ENCODE assay signal across 10 cellular contexts in the genomic region with DNA sequence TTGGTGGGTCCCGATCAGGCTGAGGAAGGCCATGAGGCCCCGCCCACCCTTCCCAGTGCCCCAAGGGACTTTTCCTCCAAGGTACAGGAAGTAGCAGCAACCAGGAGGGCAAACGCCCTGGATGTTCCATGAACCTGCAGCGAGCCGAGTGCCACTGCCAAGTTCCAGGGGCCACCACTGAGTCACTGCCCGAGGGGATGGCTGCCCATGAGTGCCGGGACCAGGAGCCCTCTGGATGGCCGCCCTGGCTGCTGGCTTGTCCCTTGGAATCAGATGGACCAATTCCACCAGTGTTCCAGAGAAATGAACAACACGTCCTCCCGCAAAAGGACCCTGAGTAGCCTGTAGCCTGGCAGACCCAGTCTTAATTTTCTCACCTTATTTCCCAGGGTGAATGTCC.
A peak's percentile ranks its signal among the peaks of the same experiment; 100 is the strongest.
DNase-seq lines count a peak whose midpoint lies in the region; ATAC-seq and TF ChIP-seq lines count a peak whose summit lies in the region.
"Had no signal": no experiment of that assay in that cellular context is flagged by ENCODE, and none has a peak within 500 bp of the region (broad histone marks: within the 10 kb centered on the region; RNA-seq: fewer than 3 reads in every experiment).

No MANE protein-coding gene starts in this region.

- no peak overlapping the region for H3K27ac Mint-ChIP-seq in activated naive CD8-positive, alpha-beta T cell treated with anti-CD3 and anti-CD28 coated beads for 36 hours

- peaks cover 0 to 31% (median 17%) of the 10 kb centered on the region in 4 donors for H3K36me3 ChIP-seq in stomach

- peaks cover 37 to 84% (median 68%) of the 10 kb centered on the region in 4 donors for H3K4me1 ChIP-seq in stomach

- 68 to 86% (median 78%) methylated on average over 2 to 10 of the region's 10 CpGs for WGBS in stomach, 5 donors

- no peaks in the 10 kb centered on the region for H3K27me3 ChIP-seq in dorsolateral prefrontal cortex
- no peaks in the 10 kb centered on the region for H3K27me3 ChIP-seq in stomach

- H3K9me3 Mint-ChIP-seq in activated naive CD8-positive, alpha-beta T cell treated with anti-CD3 and anti-CD28 coated beads for 36 hours = no peaks in the 10 kb centered on the region

- no peaks in the 10 kb centered on the region for H3K4me1 Mint-ChIP-seq in activated naive CD8-positive, alpha-beta T cell treated with anti-CD3 and anti-CD28 coated beads for 36 hours

- no peaks in the 10 kb centered on the region for H3K36me3 Mint-ChIP-seq in activated naive CD8-positive, alpha-beta T cell treated with anti-CD3 and anti-CD28 coated beads for 36 hours

- H3K4me3 Mint-ChIP-seq in activated naive CD8-positive, alpha-beta T cell treated with anti-CD3 and anti-CD28 coated beads for 36 hours = no peak overlapping the region

- no peak for TF ChIP-seq POLR2A in stomach (IDR thresholded peaks at IDR 0.05)

- no peak for TF ChIP-seq CTCF in dorsolateral prefrontal cortex (IDR thresholded peaks at IDR 0.05 in 54 of 56, conservative IDR thresholded peaks at IDR 0.05 in 2 of 56; ENCODE audit: low read depth in 1 of 56, partially characterized antibody in 56 of 56)
- TF ChIP-seq CTCF in stomach (IDR thresholded peaks at IDR 0.05) = no peak

- H3K4me3 ChIP-seq in dorsolateral prefrontal cortex = peak overlapping the region in 5 of 59 donors; percentile 12 to 31 (median 15)
- no peak overlapping the region for H3K4me3 ChIP-seq in stomach

- intact Hi-C loops in dorsolateral prefrontal cortex (cut with DNase I) (no loop called here), stomach (cut with DNase I; ENCODE audit: low total_unique reads) (no loop called here)

- H3K9me3 ChIP-seq in stomach = no peaks in the 10 kb centered on the region

- H3K27ac ChIP-seq in dorsolateral prefrontal cortex = peak overlapping the region in 56 of 59 donors; percentile 8 to 88 (median 74)
- peak overlapping the region; percentile 9 to 72 (median 61) for H3K27ac ChIP-seq in stomach

- DNase-seq in Ammon's horn (ENCODE audit: low spot score) (peak; percentile 49), dorsolateral prefrontal cortex (peak in 2 of 10 donors; percentile 55 to 71), medulla oblongata (ENCODE audit: extremely low spot score) (peak; percentile 63), stomach (no peak), foreskin melanocyte (no peak), ureter (ENCODE audit: low spot score) (no peak)
- DNase-seq in activated naive CD8-positive, alpha-beta T cell treated with anti-CD3 and anti-CD28 coated beads for 36 hours = no peak
- DNase-seq: activated naive CD4-positive, alpha-beta T cell treated with Interleukin-2 at 50 U/mL for 16 hours; stimulated activated CD4-positive, alpha-beta T cell treated with anti-CD3 and anti-CD28 coated beads, Interleukin-1b, Interleukin-23, amount 100 ng/mL, for 48 hours had no signal

- no peak for ATAC-seq in GM18511 (IDR thresholded peaks at IDR 0.05; ENCODE audit: unreplicated experiment)

- peaks cover 9% of the 10 kb centered on the region for H3K27me3 Mint-ChIP-seq in activated naive CD8-positive, alpha-beta T cell treated with anti-CD3 and anti-CD28 coated beads for 36 hours

- no peak for TF ChIP-seq EP300 in stomach (IDR thresholded peaks at IDR 0.05)

Comparison
In these comparisons a context has a peak if more than half of its experiments do, and no peak if none do; other contexts are left out.
1. DNase-seq: peak in Ammon's horn (single experiment) and medulla oblongata (single experiment); none in stomach (single experiment), foreskin melanocyte (single experiment), ureter (single experiment) and activated naive CD8-positive, alpha-beta T cell treated with anti-CD3 and anti-CD28 coated beads for 36 hours (single experiment).